In genomic region chr6:73389854-73390253, GRCh38 we compare ENCODE assay signal across 1 cellular context.
TF ChIP-seq lines count a peak whose summit lies in the region.

No MANE protein-coding gene starts in this region.

TF ChIP-seq in H1, 55 proteins besides CTCF, POLR2A, EP300 and RAD21:
- no peak for TF ChIP-seq CEBPB (IDR thresholded peaks at IDR 0.05; ENCODE audit: low read depth, low read length)
- TF ChIP-seq POLR2AphosphoS5 (IDR thresholded peaks at IDR 0.05; ENCODE audit: low read depth, low read length): 0 out of 2 replicates have a peak, but pooled peaks have one; percentile 28
- no peak for TF ChIP-seq CHD7 (IDR thresholded peaks at IDR 0.05; ENCODE audit: insufficient replicate concordance, low read length)
- peak; percentile 97 for TF ChIP-seq TCF12 (IDR thresholded peaks at IDR 0.05; ENCODE audit: low read depth, low read length)
- TF ChIP-seq CHD2 (IDR thresholded peaks at IDR 0.05; ENCODE audit: low read length): no peak
- TF ChIP-seq CTBP2 (IDR thresholded peaks at IDR 0.05; ENCODE audit: borderline replicate concordance, insufficient read depth, insufficient read length, low read length): no peak
- no peak for TF ChIP-seq POU5F1 (IDR thresholded peaks at IDR 0.05; ENCODE audit: low read depth, low read length)
- TF ChIP-seq USF2 (IDR thresholded peaks at IDR 0.05; ENCODE audit: low read length): no peak
